Comparison of ENCODE assay signal across 1 cellular context in the genomic region with DNA sequence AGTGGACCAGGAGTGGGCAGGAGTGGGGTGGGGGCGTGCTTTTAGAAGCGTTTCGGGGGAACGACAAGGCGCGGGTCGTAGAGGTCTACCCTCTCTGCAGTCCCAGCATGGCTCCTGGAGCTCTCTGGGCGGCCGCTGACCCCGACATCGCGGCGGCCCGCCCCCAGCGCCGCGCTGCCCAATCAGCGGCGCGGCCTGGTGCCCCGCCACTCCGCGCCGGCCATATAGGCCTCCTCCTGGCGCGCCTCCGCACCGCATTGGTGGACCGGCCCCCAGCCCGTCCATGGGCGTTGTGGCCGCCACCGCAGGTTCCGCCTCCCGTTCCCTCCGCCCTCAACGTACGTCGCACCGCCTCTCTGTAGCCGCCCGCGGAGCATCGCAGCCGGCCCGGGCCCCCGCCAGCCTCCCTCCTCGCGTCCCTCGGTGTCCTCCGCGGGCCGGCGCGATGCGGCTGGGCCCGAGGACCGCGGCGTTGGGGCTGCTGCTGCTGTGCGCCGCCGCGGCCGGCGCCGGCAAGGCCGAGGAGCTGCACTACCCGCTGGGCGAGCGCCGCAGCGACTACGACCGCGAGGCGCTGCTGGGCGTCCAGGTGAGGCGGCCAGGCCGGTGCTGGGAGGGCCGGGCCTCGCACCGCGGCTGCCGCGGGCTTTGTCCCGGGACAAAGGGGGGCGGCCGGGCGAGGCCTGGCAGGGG.
TF ChIP-seq lines count a peak whose summit lies in the region.

A gene with protein sequence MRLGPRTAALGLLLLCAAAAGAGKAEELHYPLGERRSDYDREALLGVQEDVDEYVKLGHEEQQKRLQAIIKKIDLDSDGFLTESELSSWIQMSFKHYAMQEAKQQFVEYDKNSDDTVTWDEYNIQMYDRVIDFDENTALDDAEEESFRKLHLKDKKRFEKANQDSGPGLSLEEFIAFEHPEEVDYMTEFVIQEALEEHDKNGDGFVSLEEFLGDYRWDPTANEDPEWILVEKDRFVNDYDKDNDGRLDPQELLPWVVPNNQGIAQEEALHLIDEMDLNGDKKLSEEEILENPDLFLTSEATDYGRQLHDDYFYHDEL (plus strand): TSS at position 353 of the 693 bp plus-strand sequence. CDS start 93 bp downstream, at position 446.

TF ChIP-seq in GM12878, 131 proteins besides CTCF, POLR2A, EP300 and RAD21 (continued from another document and continues in another):
- TF ChIP-seq, protein P1, sequence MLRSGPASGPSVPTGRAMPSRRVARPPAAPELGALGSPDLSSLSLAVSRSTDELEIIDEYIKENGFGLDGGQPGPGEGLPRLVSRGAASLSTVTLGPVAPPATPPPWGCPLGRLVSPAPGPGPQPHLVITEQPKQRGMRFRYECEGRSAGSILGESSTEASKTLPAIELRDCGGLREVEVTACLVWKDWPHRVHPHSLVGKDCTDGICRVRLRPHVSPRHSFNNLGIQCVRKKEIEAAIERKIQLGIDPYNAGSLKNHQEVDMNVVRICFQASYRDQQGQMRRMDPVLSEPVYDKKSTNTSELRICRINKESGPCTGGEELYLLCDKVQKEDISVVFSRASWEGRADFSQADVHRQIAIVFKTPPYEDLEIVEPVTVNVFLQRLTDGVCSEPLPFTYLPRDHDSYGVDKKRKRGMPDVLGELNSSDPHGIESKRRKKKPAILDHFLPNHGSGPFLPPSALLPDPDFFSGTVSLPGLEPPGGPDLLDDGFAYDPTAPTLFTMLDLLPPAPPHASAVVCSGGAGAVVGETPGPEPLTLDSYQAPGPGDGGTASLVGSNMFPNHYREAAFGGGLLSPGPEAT (IDR thresholded peaks at IDR 0.05; ENCODE audit: low read depth), result no peak
- TF ChIP-seq SMARCA5 (IDR thresholded peaks at IDR 0.05) (peak; percentile 64; the same call in 1 of the 2 replicates), BMI1 (IDR thresholded peaks at IDR 0.05; ENCODE audit: borderline replicate concordance) (no peak), HDAC2 (IDR thresholded peaks at IDR 0.05) (no peak), SMC3 (IDR thresholded peaks at IDR 0.05; ENCODE audit: borderline replicate concordance, low read length) (0 out of 2 replicates have a peak, but pooled peaks have one; percentile 6), IKZF1 (conservative IDR thresholded peaks at IDR 0.05) (peak; percentile 79), CHD1 (IDR thresholded peaks at IDR 0.05; ENCODE audit: low read depth, low read length) (no peak), SREBF1 (IDR thresholded peaks at IDR 0.05; ENCODE audit: low read length) (no peak), NFXL1 (IDR thresholded peaks at IDR 0.05; ENCODE audit: borderline replicate concordance) (peak; percentile 79), CBFB (IDR thresholded peaks at IDR 0.05; ENCODE audit: low read depth) (no peak), CREB1 (IDR thresholded peaks at IDR 0.05; ENCODE audit: low read depth) (peak; percentile 67; the same call in 1 of the 2 replicates), PML (IDR thresholded peaks at IDR 0.05; ENCODE audit: low read length) (peak; percentile 72; the same call in 1 of the 2 replicates), LARP7 (IDR thresholded peaks at IDR 0.05) (peak; percentile 97), POLR2AphosphoS2 (IDR thresholded peaks at IDR 0.05; ENCODE audit: low read depth, low read length) (peak; percentile 78; the same call in 1 of the 2 replicates), NBN (IDR thresholded peaks at IDR 0.05) (no peak), CHD2 (IDR thresholded peaks at IDR 0.05; ENCODE audit: borderline replicate concordance, low read depth, low read length) (peak; percentile 93), POLR2AphosphoS5 (IDR thresholded peaks at IDR 0.05; ENCODE audit: low read length) (peak; percentile 89), TBL1XR1 (IDR thresholded peaks at IDR 0.05; ENCODE audit: low read depth, low read length) (no peak), NFYA (IDR thresholded peaks at IDR 0.05; ENCODE audit: borderline replicate concordance, low read depth, low read length) (peak; percentile 33; the same call in 1 of the 2 replicates), BRCA1 (IDR thresholded peaks at IDR 0.05; ENCODE audit: low read depth, low read length) (no peak), SIN3A (IDR thresholded peaks at IDR 0.05; ENCODE audit: low read depth, low read length) (0 out of 2 replicates have a peak, but pooled peaks have one; percentile 63), RFX5 (IDR thresholded peaks at IDR 0.05; ENCODE audit: low read depth, low read length) (0 out of 2 replicates have a peak, but pooled peaks have one; percentile 32), JUND (IDR thresholded peaks at IDR 0.05; ENCODE audit: low read depth, low read length) (no peak), ZZZ3 (IDR thresholded peaks at IDR 0.05; ENCODE audit: control insufficient read depth, insufficient read length, low read depth) (no peak), ZNF207 (IDR thresholded peaks at IDR 0.05; ENCODE audit: borderline replicate concordance) (no peak), KDM1A (IDR thresholded peaks at IDR 0.05; ENCODE audit: borderline replicate concordance) (no peak), GATAD2B (conservative IDR thresholded peaks at IDR 0.05; ENCODE audit: low read depth) (peak; percentile 89), ZNF274 (IDR thresholded peaks at IDR 0.05; ENCODE audit: insufficient read depth, insufficient read length) (no peak), FOS (IDR thresholded peaks at IDR 0.05; ENCODE audit: borderline replicate concordance, extremely low read depth, insufficient read length) (peak; percentile 65)
- TF ChIP-seq, protein P2, sequence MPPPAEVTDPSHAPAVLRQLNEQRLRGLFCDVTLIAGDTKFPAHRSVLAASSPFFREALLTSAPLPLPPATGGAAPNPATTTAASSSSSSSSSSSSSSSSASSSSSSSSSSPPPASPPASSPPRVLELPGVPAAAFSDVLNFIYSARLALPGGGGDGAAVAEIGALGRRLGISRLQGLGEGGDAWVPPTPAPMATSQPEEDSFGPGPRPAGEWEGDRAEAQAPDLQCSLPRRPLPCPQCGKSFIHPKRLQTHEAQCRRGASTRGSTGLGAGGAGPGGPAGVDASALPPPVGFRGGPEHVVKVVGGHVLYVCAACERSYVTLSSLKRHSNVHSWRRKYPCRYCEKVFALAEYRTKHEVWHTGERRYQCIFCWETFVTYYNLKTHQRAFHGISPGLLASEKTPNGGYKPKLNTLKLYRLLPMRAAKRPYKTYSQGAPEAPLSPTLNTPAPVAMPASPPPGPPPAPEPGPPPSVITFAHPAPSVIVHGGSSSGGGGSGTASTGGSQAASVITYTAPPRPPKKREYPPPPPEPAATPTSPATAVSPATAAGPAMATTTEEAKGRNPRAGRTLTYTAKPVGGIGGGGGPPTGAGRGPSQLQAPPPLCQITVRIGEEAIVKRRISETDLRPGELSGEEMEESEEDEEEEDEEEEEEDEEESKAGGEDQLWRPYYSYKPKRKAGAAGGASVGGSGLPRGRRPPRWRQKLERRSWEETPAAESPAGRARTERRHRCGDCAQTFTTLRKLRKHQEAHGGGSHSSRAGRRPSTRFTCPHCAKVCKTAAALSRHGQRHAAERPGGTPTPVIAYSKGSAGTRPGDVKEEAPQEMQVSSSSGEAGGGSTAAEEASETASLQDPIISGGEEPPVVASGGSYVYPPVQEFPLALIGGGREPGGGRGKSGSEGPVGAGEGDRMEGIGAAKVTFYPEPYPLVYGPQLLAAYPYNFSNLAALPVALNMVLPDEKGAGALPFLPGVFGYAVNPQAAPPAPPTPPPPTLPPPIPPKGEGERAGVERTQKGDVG (CRISPR knock-in tag; IDR thresholded peaks at IDR 0.05), result no peak
- TF ChIP-seq, protein P3, sequence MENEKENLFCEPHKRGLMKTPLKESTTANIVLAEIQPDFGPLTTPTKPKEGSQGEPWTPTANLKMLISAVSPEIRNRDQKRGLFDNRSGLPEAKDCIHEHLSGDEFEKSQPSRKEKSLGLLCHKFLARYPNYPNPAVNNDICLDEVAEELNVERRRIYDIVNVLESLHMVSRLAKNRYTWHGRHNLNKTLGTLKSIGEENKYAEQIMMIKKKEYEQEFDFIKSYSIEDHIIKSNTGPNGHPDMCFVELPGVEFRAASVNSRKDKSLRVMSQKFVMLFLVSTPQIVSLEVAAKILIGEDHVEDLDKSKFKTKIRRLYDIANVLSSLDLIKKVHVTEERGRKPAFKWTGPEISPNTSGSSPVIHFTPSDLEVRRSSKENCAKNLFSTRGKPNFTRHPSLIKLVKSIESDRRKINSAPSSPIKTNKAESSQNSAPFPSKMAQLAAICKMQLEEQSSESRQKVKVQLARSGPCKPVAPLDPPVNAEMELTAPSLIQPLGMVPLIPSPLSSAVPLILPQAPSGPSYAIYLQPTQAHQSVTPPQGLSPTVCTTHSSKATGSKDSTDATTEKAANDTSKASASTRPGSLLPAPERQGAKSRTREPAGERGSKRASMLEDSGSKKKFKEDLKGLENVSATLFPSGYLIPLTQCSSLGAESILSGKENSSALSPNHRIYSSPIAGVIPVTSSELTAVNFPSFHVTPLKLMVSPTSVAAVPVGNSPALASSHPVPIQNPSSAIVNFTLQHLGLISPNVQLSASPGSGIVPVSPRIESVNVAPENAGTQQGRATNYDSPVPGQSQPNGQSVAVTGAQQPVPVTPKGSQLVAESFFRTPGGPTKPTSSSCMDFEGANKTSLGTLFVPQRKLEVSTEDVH (IDR thresholded peaks at IDR 0.05; ENCODE audit: low read depth, partially characterized antibody), result no peak
- TF ChIP-seq, protein P4, sequence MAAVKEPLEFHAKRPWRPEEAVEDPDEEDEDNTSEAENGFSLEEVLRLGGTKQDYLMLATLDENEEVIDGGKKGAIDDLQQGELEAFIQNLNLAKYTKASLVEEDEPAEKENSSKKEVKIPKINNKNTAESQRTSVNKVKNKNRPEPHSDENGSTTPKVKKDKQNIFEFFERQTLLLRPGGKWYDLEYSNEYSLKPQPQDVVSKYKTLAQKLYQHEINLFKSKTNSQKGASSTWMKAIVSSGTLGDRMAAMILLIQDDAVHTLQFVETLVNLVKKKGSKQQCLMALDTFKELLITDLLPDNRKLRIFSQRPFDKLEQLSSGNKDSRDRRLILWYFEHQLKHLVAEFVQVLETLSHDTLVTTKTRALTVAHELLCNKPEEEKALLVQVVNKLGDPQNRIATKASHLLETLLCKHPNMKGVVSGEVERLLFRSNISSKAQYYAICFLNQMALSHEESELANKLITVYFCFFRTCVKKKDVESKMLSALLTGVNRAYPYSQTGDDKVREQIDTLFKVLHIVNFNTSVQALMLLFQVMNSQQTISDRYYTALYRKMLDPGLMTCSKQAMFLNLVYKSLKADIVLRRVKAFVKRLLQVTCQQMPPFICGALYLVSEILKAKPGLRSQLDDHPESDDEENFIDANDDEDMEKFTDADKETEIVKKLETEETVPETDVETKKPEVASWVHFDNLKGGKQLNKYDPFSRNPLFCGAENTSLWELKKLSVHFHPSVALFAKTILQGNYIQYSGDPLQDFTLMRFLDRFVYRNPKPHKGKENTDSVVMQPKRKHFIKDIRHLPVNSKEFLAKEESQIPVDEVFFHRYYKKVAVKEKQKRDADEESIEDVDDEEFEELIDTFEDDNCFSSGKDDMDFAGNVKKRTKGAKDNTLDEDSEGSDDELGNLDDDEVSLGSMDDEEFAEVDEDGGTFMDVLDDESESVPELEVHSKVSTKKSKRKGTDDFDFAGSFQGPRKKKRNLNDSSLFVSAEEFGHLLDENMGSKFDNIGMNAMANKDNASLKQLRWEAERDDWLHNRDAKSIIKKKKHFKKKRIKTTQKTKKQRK (IDR thresholded peaks at IDR 0.05; ENCODE audit: low read depth, low read length), result no peak; the same call in 1 of the 2 replicates
- TF ChIP-seq, protein P5, sequence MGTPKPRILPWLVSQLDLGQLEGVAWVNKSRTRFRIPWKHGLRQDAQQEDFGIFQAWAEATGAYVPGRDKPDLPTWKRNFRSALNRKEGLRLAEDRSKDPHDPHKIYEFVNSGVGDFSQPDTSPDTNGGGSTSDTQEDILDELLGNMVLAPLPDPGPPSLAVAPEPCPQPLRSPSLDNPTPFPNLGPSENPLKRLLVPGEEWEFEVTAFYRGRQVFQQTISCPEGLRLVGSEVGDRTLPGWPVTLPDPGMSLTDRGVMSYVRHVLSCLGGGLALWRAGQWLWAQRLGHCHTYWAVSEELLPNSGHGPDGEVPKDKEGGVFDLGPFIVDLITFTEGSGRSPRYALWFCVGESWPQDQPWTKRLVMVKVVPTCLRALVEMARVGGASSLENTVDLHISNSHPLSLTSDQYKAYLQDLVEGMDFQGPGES (IDR thresholded peaks at IDR 0.05), result peak; percentile 83
- TF ChIP-seq, protein P6, sequence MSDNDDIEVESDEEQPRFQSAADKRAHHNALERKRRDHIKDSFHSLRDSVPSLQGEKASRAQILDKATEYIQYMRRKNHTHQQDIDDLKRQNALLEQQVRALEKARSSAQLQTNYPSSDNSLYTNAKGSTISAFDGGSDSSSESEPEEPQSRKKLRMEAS (IDR thresholded peaks at IDR 0.05; ENCODE audit: low read depth, low read length), result peak; percentile 18; the same call in 1 of the 2 replicates
- TF ChIP-seq, protein P7, sequence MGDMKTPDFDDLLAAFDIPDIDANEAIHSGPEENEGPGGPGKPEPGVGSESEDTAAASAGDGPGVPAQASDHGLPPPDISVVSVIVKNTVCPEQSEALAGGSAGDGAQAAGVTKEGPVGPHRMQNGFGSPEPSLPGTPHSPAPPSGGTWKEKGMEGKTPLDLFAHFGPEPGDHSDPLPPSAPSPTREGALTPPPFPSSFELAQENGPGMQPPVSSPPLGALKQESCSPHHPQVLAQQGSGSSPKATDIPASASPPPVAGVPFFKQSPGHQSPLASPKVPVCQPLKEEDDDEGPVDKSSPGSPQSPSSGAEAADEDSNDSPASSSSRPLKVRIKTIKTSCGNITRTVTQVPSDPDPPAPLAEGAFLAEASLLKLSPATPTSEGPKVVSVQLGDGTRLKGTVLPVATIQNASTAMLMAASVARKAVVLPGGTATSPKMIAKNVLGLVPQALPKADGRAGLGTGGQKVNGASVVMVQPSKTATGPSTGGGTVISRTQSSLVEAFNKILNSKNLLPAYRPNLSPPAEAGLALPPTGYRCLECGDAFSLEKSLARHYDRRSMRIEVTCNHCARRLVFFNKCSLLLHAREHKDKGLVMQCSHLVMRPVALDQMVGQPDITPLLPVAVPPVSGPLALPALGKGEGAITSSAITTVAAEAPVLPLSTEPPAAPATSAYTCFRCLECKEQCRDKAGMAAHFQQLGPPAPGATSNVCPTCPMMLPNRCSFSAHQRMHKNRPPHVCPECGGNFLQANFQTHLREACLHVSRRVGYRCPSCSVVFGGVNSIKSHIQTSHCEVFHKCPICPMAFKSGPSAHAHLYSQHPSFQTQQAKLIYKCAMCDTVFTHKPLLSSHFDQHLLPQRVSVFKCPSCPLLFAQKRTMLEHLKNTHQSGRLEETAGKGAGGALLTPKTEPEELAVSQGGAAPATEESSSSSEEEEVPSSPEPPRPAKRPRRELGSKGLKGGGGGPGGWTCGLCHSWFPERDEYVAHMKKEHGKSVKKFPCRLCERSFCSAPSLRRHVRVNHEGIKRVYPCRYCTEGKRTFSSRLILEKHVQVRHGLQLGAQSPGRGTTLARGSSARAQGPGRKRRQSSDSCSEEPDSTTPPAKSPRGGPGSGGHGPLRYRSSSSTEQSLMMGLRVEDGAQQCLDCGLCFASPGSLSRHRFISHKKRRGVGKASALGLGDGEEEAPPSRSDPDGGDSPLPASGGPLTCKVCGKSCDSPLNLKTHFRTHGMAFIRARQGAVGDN (IDR thresholded peaks at IDR 0.05), result peak; percentile 70
- TF ChIP-seq, protein P8, sequence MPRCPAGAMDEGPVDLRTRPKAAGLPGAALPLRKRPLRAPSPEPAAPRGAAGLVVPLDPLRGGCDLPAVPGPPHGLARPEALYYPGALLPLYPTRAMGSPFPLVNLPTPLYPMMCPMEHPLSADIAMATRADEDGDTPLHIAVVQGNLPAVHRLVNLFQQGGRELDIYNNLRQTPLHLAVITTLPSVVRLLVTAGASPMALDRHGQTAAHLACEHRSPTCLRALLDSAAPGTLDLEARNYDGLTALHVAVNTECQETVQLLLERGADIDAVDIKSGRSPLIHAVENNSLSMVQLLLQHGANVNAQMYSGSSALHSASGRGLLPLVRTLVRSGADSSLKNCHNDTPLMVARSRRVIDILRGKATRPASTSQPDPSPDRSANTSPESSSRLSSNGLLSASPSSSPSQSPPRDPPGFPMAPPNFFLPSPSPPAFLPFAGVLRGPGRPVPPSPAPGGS (IDR thresholded peaks at IDR 0.05; ENCODE audit: borderline replicate concordance, insufficient read depth, low read depth, low read length, poor library complexity, severe bottlenecking), result no peak
